1 cellular context compared by ENCODE assay signal in the genomic region with DNA sequence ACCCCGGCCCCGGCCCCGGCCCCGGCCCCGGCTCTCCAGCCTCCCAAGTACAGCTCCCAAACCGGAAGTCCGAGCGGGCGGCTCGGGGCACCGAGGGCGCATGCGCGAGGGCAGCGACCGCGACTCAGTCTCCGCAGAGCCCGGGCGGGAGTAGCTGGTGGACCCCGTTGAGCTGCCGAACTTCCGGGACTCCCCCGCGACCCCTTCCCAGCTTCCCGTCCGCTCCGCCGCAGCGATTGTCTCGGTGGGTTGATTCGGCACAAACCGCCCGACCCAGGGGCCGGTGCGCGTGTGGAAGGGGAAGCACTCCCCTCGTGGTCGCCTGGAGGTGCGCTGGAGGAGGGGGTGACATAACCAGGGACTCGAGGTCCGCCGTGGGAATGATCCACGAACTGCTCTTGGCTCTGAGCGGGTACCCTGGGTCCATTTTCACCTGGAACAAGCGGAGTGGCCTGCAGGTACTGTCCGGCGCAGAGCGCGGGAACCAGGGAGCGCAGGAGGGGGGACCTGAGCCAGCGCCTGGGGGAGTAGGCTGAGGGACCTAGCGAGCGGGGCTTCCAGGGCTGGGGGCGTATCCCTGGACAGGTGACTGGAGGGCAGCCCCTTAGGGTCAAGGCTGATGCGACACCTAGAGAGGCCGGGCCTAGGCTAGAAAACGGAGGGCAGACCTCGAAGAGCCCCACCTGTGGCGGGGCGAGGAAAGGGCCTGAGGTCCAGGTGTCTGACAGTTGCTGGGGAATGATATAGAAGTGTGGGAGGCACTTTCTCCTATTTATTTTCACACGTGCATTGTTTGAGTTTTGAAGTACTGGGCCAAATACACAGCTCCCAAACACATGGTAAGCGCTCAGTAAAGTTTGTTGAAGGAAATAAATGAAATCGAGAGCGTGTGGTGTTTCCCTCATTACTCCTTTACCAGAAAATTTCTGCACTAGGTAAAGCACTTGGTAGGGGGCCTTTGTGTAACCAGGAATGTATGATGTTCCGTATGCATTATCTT.
TF ChIP-seq lines count a peak whose summit lies in the region.

A gene with protein sequence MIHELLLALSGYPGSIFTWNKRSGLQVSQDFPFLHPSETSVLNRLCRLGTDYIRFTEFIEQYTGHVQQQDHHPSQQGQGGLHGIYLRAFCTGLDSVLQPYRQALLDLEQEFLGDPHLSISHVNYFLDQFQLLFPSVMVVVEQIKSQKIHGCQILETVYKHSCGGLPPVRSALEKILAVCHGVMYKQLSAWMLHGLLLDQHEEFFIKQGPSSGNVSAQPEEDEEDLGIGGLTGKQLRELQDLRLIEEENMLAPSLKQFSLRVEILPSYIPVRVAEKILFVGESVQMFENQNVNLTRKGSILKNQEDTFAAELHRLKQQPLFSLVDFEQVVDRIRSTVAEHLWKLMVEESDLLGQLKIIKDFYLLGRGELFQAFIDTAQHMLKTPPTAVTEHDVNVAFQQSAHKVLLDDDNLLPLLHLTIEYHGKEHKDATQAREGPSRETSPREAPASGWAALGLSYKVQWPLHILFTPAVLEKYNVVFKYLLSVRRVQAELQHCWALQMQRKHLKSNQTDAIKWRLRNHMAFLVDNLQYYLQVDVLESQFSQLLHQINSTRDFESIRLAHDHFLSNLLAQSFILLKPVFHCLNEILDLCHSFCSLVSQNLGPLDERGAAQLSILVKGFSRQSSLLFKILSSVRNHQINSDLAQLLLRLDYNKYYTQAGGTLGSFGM (plus strand): TSS at position 127 of the 1,000 bp plus-strand sequence. CDS start 254 bp downstream, at position 381.
A gene (minus strand): TSS at position 69 of the 1,000 bp plus-strand sequence. CDS start 1,130 bp downstream, outside the sequence.

TF ChIP-seq in HepG2, 621 proteins besides CTCF, POLR2A, EP300 and RAD21 (continued from another document and continues in another):
- TF ChIP-seq, protein P1, sequence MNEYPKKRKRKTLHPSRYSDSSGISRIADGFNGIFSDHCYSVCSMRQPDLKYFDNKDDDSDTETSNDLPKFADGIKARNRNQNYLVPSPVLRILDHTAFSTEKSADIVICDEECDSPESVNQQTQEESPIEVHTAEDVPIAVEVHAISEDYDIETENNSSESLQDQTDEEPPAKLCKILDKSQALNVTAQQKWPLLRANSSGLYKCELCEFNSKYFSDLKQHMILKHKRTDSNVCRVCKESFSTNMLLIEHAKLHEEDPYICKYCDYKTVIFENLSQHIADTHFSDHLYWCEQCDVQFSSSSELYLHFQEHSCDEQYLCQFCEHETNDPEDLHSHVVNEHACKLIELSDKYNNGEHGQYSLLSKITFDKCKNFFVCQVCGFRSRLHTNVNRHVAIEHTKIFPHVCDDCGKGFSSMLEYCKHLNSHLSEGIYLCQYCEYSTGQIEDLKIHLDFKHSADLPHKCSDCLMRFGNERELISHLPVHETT (CRISPR knock-in tag; conservative IDR thresholded peaks at IDR 0.05), result no peak
- TF ChIP-seq, protein P2, sequence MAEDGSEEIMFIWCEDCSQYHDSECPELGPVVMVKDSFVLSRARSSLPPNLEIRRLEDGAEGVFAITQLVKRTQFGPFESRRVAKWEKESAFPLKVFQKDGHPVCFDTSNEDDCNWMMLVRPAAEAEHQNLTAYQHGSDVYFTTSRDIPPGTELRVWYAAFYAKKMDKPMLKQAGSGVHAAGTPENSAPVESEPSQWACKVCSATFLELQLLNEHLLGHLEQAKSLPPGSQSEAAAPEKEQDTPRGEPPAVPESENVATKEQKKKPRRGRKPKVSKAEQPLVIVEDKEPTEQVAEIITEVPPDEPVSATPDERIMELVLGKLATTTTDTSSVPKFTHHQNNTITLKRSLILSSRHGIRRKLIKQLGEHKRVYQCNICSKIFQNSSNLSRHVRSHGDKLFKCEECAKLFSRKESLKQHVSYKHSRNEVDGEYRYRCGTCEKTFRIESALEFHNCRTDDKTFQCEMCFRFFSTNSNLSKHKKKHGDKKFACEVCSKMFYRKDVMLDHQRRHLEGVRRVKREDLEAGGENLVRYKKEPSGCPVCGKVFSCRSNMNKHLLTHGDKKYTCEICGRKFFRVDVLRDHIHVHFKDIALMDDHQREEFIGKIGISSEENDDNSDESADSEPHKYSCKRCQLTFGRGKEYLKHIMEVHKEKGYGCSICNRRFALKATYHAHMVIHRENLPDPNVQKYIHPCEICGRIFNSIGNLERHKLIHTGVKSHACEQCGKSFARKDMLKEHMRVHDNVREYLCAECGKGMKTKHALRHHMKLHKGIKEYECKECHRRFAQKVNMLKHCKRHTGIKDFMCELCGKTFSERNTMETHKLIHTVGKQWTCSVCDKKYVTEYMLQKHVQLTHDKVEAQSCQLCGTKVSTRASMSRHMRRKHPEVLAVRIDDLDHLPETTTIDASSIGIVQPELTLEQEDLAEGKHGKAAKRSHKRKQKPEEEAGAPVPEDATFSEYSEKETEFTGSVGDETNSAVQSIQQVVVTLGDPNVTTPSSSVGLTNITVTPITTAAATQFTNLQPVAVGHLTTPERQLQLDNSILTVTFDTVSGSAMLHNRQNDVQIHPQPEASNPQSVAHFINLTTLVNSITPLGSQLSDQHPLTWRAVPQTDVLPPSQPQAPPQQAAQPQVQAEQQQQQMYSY (CRISPR knock-in tag; IDR thresholded peaks at IDR 0.05), result no peak
- TF ChIP-seq HNRNPLL (IDR thresholded peaks at IDR 0.05; ENCODE audit: low read depth, low read length, poor library complexity, severe bottlenecking) (peak; percentile 72), FOSL2 (CRISPR knock-in tag; IDR thresholded peaks at IDR 0.05) (0 out of 2 replicates have a peak, but pooled peaks have one; percentile 5), CREB1 (IDR thresholded peaks at IDR 0.05) (no peak), CREB1 (CRISPR knock-in tag; IDR thresholded peaks at IDR 0.05) (no peak), GTF3A (CRISPR knock-in tag; conservative IDR thresholded peaks at IDR 0.05) (no peak), ZNF549 (CRISPR knock-in tag; IDR thresholded peaks at IDR 0.05) (no peak), ZNF382 (CRISPR knock-in tag; IDR thresholded peaks at IDR 0.05; ENCODE audit: borderline replicate concordance) (no peak), THAP11 (CRISPR knock-in tag; IDR thresholded peaks at IDR 0.05) (peak; percentile 76), HES4 (CRISPR knock-in tag; IDR thresholded peaks at IDR 0.05; ENCODE audit: borderline replicate concordance) (peak; percentile 53; the same call in 1 of the 2 replicates), POLR2G (IDR thresholded peaks at IDR 0.05; ENCODE audit: low read depth, low read length) (peak; percentile 89), ZNF564 (CRISPR knock-in tag; IDR thresholded peaks at IDR 0.05) (no peak), KDM5A (IDR thresholded peaks at IDR 0.05; ENCODE audit: borderline replicate concordance, low read length) (peak; percentile 82; the same call in 1 of the 2 replicates), NRL (CRISPR knock-in tag; IDR thresholded peaks at IDR 0.05; ENCODE audit: borderline replicate concordance) (peak; percentile 79; the same call in 1 of the 2 replicates), ZNF543 (CRISPR knock-in tag; IDR thresholded peaks at IDR 0.05) (peak; percentile 76), ETV5 (CRISPR knock-in tag; IDR thresholded peaks at IDR 0.05; ENCODE audit: borderline replicate concordance) (peak; percentile 62), ZNF143 (CRISPR knock-in tag; IDR thresholded peaks at IDR 0.05) (peak; percentile 41; the same call in 1 of the 2 replicates), HIVEP1 (CRISPR knock-in tag; IDR thresholded peaks at IDR 0.05) (peak; percentile 92), ZBTB7B (CRISPR knock-in tag; IDR thresholded peaks at IDR 0.05) (peak; percentile 92), U2AF1 (optimal IDR thresholded peaks at IDR 0.05; ENCODE audit: low read depth, low read length) (peak; percentile 55), ATF1 (CRISPR knock-in tag; IDR thresholded peaks at IDR 0.05) (no peak), DMAP1 (CRISPR knock-in tag; IDR thresholded peaks at IDR 0.05) (peak; percentile 92), CBX1 (IDR thresholded peaks at IDR 0.05; ENCODE audit: low read depth) (no peak), ATF7-NPFF (CRISPR knock-in tag; IDR thresholded peaks at IDR 0.05; ENCODE audit: low read depth) (peak; percentile 33; the same call in 1 of the 2 replicates), HMG20A (CRISPR knock-in tag; IDR thresholded peaks at IDR 0.05; ENCODE audit: borderline replicate concordance) (no peak), ZMYM3 (CRISPR knock-in tag; IDR thresholded peaks at IDR 0.05) (no peak; the same call in 1 of the 2 replicates), ZNF816 (CRISPR knock-in tag; IDR thresholded peaks at IDR 0.05; ENCODE audit: borderline replicate concordance) (peak; percentile 93), ZNF75D (CRISPR knock-in tag; IDR thresholded peaks at IDR 0.05; ENCODE audit: borderline replicate concordance) (no peak), SOX13 (IDR thresholded peaks at IDR 0.05) (no peak; the same call in 1 of the 2 replicates), SOX13 (CRISPR knock-in tag; conservative IDR thresholded peaks at IDR 0.05 in 1 of 2, IDR thresholded peaks at IDR 0.05 in 1 of 2) (no peak)
- TF ChIP-seq, protein P3, sequence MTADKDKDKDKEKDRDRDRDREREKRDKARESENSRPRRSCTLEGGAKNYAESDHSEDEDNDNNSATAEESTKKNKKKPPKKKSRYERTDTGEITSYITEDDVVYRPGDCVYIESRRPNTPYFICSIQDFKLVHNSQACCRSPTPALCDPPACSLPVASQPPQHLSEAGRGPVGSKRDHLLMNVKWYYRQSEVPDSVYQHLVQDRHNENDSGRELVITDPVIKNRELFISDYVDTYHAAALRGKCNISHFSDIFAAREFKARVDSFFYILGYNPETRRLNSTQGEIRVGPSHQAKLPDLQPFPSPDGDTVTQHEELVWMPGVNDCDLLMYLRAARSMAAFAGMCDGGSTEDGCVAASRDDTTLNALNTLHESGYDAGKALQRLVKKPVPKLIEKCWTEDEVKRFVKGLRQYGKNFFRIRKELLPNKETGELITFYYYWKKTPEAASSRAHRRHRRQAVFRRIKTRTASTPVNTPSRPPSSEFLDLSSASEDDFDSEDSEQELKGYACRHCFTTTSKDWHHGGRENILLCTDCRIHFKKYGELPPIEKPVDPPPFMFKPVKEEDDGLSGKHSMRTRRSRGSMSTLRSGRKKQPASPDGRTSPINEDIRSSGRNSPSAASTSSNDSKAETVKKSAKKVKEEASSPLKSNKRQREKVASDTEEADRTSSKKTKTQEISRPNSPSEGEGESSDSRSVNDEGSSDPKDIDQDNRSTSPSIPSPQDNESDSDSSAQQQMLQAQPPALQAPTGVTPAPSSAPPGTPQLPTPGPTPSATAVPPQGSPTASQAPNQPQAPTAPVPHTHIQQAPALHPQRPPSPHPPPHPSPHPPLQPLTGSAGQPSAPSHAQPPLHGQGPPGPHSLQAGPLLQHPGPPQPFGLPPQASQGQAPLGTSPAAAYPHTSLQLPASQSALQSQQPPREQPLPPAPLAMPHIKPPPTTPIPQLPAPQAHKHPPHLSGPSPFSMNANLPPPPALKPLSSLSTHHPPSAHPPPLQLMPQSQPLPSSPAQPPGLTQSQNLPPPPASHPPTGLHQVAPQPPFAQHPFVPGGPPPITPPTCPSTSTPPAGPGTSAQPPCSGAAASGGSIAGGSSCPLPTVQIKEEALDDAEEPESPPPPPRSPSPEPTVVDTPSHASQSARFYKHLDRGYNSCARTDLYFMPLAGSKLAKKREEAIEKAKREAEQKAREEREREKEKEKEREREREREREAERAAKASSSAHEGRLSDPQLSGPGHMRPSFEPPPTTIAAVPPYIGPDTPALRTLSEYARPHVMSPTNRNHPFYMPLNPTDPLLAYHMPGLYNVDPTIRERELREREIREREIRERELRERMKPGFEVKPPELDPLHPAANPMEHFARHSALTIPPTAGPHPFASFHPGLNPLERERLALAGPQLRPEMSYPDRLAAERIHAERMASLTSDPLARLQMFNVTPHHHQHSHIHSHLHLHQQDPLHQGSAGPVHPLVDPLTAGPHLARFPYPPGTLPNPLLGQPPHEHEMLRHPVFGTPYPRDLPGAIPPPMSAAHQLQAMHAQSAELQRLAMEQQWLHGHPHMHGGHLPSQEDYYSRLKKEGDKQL (CRISPR knock-in tag; IDR thresholded peaks at IDR 0.05; ENCODE audit: low read depth), result no peak
- TF ChIP-seq, protein P4, sequence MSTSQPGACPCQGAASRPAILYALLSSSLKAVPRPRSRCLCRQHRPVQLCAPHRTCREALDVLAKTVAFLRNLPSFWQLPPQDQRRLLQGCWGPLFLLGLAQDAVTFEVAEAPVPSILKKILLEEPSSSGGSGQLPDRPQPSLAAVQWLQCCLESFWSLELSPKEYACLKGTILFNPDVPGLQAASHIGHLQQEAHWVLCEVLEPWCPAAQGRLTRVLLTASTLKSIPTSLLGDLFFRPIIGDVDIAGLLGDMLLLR (CRISPR knock-in tag; IDR thresholded peaks at IDR 0.05), result 0 out of 2 replicates have a peak, but pooled peaks have one; percentile 28
- TF ChIP-seq, protein P5, sequence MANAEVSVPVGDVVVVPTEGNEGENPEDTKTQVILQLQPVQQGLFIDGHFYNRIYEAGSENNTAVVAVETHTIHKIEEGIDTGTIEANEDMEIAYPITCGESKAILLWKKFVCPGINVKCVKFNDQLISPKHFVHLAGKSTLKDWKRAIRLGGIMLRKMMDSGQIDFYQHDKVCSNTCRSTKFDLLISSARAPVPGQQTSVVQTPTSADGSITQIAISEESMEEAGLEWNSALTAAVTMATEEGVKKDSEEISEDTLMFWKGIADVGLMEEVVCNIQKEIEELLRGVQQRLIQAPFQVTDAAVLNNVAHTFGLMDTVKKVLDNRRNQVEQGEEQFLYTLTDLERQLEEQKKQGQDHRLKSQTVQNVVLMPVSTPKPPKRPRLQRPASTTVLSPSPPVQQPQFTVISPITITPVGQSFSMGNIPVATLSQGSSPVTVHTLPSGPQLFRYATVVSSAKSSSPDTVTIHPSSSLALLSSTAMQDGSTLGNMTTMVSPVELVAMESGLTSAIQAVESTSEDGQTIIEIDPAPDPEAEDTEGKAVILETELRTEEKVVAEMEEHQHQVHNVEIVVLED (CRISPR knock-in tag; IDR thresholded peaks at IDR 0.05; ENCODE audit: borderline replicate concordance), result peak; percentile 48
- TF ChIP-seq, protein P6, sequence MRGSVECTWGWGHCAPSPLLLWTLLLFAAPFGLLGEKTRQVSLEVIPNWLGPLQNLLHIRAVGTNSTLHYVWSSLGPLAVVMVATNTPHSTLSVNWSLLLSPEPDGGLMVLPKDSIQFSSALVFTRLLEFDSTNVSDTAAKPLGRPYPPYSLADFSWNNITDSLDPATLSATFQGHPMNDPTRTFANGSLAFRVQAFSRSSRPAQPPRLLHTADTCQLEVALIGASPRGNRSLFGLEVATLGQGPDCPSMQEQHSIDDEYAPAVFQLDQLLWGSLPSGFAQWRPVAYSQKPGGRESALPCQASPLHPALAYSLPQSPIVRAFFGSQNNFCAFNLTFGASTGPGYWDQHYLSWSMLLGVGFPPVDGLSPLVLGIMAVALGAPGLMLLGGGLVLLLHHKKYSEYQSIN (CRISPR knock-in tag; IDR thresholded peaks at IDR 0.05; ENCODE audit: borderline replicate concordance), result no peak
- TF ChIP-seq, protein P7, sequence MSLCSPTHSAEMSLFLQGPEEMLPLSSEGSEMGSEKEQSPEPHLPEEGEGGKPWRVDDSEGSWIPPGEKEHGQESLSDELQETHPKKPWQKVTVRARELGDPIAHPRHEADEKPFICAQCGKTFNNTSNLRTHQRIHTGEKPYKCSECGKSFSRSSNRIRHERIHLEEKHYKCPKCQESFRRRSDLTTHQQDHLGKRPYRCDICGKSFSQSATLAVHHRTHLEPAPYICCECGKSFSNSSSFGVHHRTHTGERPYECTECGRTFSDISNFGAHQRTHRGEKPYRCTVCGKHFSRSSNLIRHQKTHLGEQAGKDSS (CRISPR knock-in tag; IDR thresholded peaks at IDR 0.05; ENCODE audit: borderline replicate concordance, low read depth), result peak; percentile 48; the same call in 1 of the 2 replicates
- TF ChIP-seq, protein P8, sequence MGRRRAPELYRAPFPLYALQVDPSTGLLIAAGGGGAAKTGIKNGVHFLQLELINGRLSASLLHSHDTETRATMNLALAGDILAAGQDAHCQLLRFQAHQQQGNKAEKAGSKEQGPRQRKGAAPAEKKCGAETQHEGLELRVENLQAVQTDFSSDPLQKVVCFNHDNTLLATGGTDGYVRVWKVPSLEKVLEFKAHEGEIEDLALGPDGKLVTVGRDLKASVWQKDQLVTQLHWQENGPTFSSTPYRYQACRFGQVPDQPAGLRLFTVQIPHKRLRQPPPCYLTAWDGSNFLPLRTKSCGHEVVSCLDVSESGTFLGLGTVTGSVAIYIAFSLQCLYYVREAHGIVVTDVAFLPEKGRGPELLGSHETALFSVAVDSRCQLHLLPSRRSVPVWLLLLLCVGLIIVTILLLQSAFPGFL (CRISPR knock-in tag; IDR thresholded peaks at IDR 0.05), result no peak
